Comparison of ENCODE assay signal across 31 cellular contexts in genomic region chr20:8587810-8588209, GRCh38.
DNase-seq lines count a peak whose midpoint lies in the region; ATAC-seq, FAIRE-seq and TF ChIP-seq lines count a peak whose summit lies in the region.
"Had no signal": no experiment of that assay in that cellular context is flagged by ENCODE, and none has a peak within 500 bp of the region (broad histone marks: within the 10 kb centered on the region; RNA-seq: fewer than 3 reads in every experiment).

No MANE protein-coding gene starts in this region.

- 87% methylated on average over 3 of the region's 3 CpGs for whole genome bisulfite sequencing in esophagus muscularis mucosa

- peaks cover 15% of the 10 kb centered on the region for H3K4me1 Mint-ChIP-seq in central memory CD8-positive, alpha-beta T cell
- H3K4me1 Mint-ChIP-seq: activated CD4-positive, alpha-beta T cell treated with anti-CD3 and anti-CD28 coated beads, Interleukin-2, amount 10 ng/mL, durations not matched to agents 7 days and 5 days; stimulated activated memory B cell treated with anti-CD40 and anti-IgM and Interleukin-4, amounts not matched to agents 10 μg/mL and 1 μg/mL and 100 μg/mL, for 72 hours had no signal

- TF ChIP-seq EP300 in esophagus muscularis mucosa (IDR thresholded peaks at IDR 0.05) = no peak

- DNase-seq in GM13977 (ENCODE audit: low spot score) (peak; percentile 15), esophagus muscularis mucosa (ENCODE audit: extremely low spot score) (no peak), kidney glomerular epithelial cell (lab: John Stamatoyannopoulos, UW) (no peak), NCI-H1930 (lab: John Stamatoyannopoulos, UW) (no peak), GM12891 (ENCODE audit: insufficient read length, low spot score) (no peak)
- no peak for DNase-seq in central memory CD8-positive, alpha-beta T cell (ENCODE audit: low spot score in 2 of 2)
- DNase-seq: ACHN; activated CD4-positive, alpha-beta T cell treated with anti-CD3 and anti-CD28 coated beads, Interleukin-2, amount 10 ng/mL, durations not matched to agents 7 days and 5 days; activated effector memory CD4-positive, alpha-beta T cell treated with anti-CD3 and anti-CD28 coated beads, Interleukin-2, amount 50 U/mL, for 16 hours; effector CD4-positive, alpha-beta T cell; esophagus squamous epithelium; gastrocnemius medialis; hippocampal formation; NCI-H1048; NCI-H2029 treated with DMSO at 0.1 percent for 48 hours; NCI-H446 treated with DMSO at 0.1 percent for 48 hours; NK-92 treated with Interleukin-12 subunit alpha and Interleukin-12 subunit beta, amount 100 ng/mL, for 24 hours; stimulated activated CD4-positive, alpha-beta T cell treated with anti-CD3 and anti-CD28 coated beads, Interleukin-2, amount 100 ng/mL, for 24 hours; WERI-Rb-1 had no signal

- FAIRE-seq in GM12891 (lab: Jason Lieb, UNC) = no peak
- FAIRE-seq: HepG2, islet of Langerhans, RCC 7860, urothelium cell line had no signal

- in situ Hi-C loops in GM13977 (cut with MboI; ENCODE audit: low pct_unique_long_range_greater_than_20kb, low sequenced_read_pairs, unreplicated experiment) = no loop called here

- peak overlapping the region; percentile 78 for H3K27ac Mint-ChIP-seq in central memory CD8-positive, alpha-beta T cell (ENCODE audit: low read depth)
- H3K27ac Mint-ChIP-seq: activated CD4-positive, alpha-beta T cell treated with anti-CD3 and anti-CD28 coated beads, Interleukin-2, amount 10 ng/mL, durations not matched to agents 7 days and 5 days; neural progenitor cell; stimulated activated memory B cell treated with anti-CD40 and anti-IgM and Interleukin-4, amounts not matched to agents 10 μg/mL and 1 μg/mL and 100 μg/mL, for 72 hours; T-helper 2 cell treated with Interferon-gamma antibody and Interleukin-4, amounts not matched to agents 5 μg/mL and 100 μg/mL, for 36 hours had no signal

- H3K4me3 Mint-ChIP-seq in central memory CD8-positive, alpha-beta T cell = no peak overlapping the region
- H3K4me3 Mint-ChIP-seq: activated CD4-positive, alpha-beta T cell treated with anti-CD3 and anti-CD28 coated beads, Interleukin-2, amount 10 ng/mL, durations not matched to agents 7 days and 5 days; neural progenitor cell; stimulated activated memory B cell treated with anti-CD40 and anti-IgM and Interleukin-4, amounts not matched to agents 10 μg/mL and 1 μg/mL and 100 μg/mL, for 72 hours; T-helper 2 cell treated with Interferon-gamma antibody and Interleukin-4, amounts not matched to agents 5 μg/mL and 100 μg/mL, for 36 hours had no signal

- H3K9me3 ChIP-seq in esophagus muscularis mucosa = no peaks in the 10 kb centered on the region
- H3K9me3 ChIP-seq: BLaER1 treated with 17β-estradiol and CSF1 and Interleukin-3, amounts not matched to agents 10 nM and 100 nM; esophagus squamous epithelium; gastrocnemius medialis; suprapubic skin had no signal

- H3K4me1 ChIP-seq in esophagus muscularis mucosa = no peaks in the 10 kb centered on the region
- H3K4me1 ChIP-seq: BLaER1 treated with 17β-estradiol and CSF1 and Interleukin-3, amounts not matched to agents 10 nM and 100 nM; esophagus squamous epithelium; gastrocnemius medialis; neural progenitor cell; suprapubic skin had no signal

- H3K27me3 ChIP-seq in esophagus muscularis mucosa = no peaks in the 10 kb centered on the region
- H3K27me3 ChIP-seq: BLaER1 treated with 17β-estradiol and CSF1 and Interleukin-3, amounts not matched to agents 10 nM and 100 nM; esophagus squamous epithelium; gastrocnemius medialis; neural progenitor cell; suprapubic skin had no signal

- no peaks in the 10 kb centered on the region for H3K36me3 Mint-ChIP-seq in central memory CD8-positive, alpha-beta T cell (ENCODE audit: insufficient read depth)
- H3K36me3 Mint-ChIP-seq: neural progenitor cell; stimulated activated memory B cell treated with anti-CD40 and anti-IgM and Interleukin-4, amounts not matched to agents 10 μg/mL and 1 μg/mL and 100 μg/mL, for 72 hours had no signal

- TF ChIP-seq CTCF in GM13977 (IDR thresholded peaks at IDR 0.05; ENCODE audit: extremely low read depth, insufficient read depth, missing control alignments) (no peak), esophagus muscularis mucosa (IDR thresholded peaks at IDR 0.05) (no peak)

- no peak overlapping the region for H3K27ac ChIP-seq in esophagus muscularis mucosa (replicated peaks in 1 of 4)
- H3K27ac ChIP-seq: BLaER1 treated with 17β-estradiol and CSF1 and Interleukin-3, amounts not matched to agents 10 nM and 100 nM; esophagus squamous epithelium; gastrocnemius medialis; neural progenitor cell; skin epidermis; suprapubic skin; WERI-Rb-1 had no signal

- ATAC-seq in GM21367 (IDR thresholded peaks at IDR 0.05; ENCODE audit: unreplicated experiment) = peak; percentile 70
- ATAC-seq in HG03103 (IDR thresholded peaks at IDR 0.05; ENCODE audit: low read depth, unreplicated experiment) = peak; percentile 73
- ATAC-seq in central memory CD8-positive, alpha-beta T cell (replicated peaks; ENCODE audit: extremely low read depth, poor library complexity, severe bottlenecking) = peak; percentile 49
- ATAC-seq: gastrocnemius medialis; HepG2; stimulated activated memory B cell treated with anti-CD40 and anti-IgM and Interleukin-4, amounts not matched to agents 10 μg/mL and 1 μg/mL and 100 μg/mL, for 72 hours had no signal

- H3K4me3 ChIP-seq in esophagus muscularis mucosa = no peak overlapping the region
- H3K4me3 ChIP-seq: BLaER1 treated with 17β-estradiol and CSF1 and Interleukin-3, amounts not matched to agents 10 nM and 100 nM; esophagus squamous epithelium; gastrocnemius medialis; neural progenitor cell; skin epidermis; suprapubic skin had no signal

- no peaks in the 10 kb centered on the region for H3K27me3 Mint-ChIP-seq in central memory CD8-positive, alpha-beta T cell
- H3K27me3 Mint-ChIP-seq: activated CD4-positive, alpha-beta T cell treated with anti-CD3 and anti-CD28 coated beads, Interleukin-2, amount 10 ng/mL, durations not matched to agents 7 days and 5 days; stimulated activated memory B cell treated with anti-CD40 and anti-IgM and Interleukin-4, amounts not matched to agents 10 μg/mL and 1 μg/mL and 100 μg/mL, for 72 hours had no signal

- intact Hi-C loops in esophagus muscularis mucosa (cut with DNase I) = no loop called here

- H3K36me3 ChIP-seq in esophagus muscularis mucosa = no peaks in the 10 kb centered on the region
- H3K36me3 ChIP-seq: BLaER1 treated with 17β-estradiol and CSF1 and Interleukin-3, amounts not matched to agents 10 nM and 100 nM; esophagus squamous epithelium; gastrocnemius medialis; neural progenitor cell; suprapubic skin; WERI-Rb-1 had no signal

- TF ChIP-seq POLR2A in esophagus muscularis mucosa (IDR thresholded peaks at IDR 0.05; ENCODE audit: low read depth) (no peak), GM12891 (IDR thresholded peaks at IDR 0.05; ENCODE audit: low read depth, low read length) (no peak)

- no peaks in the 10 kb centered on the region for H3K9me3 Mint-ChIP-seq in central memory CD8-positive, alpha-beta T cell
- H3K9me3 Mint-ChIP-seq: activated CD4-positive, alpha-beta T cell treated with anti-CD3 and anti-CD28 coated beads, Interleukin-2, amount 10 ng/mL, durations not matched to agents 7 days and 5 days; neural progenitor cell; stimulated activated memory B cell treated with anti-CD40 and anti-IgM and Interleukin-4, amounts not matched to agents 10 μg/mL and 1 μg/mL and 100 μg/mL, for 72 hours; T-helper 2 cell treated with Interferon-gamma antibody and Interleukin-4, amounts not matched to agents 5 μg/mL and 100 μg/mL, for 36 hours had no signal

TF ChIP-seq in GM12891, 5 proteins besides CTCF, POLR2A, EP300 and RAD21:
- TF ChIP-seq POU2F2 (IDR thresholded peaks at IDR 0.05; ENCODE audit: low read depth, low read length) = no peak
TF ChIP-seq in GM12891: peak in this region for 0.
